In the genomic region with DNA sequence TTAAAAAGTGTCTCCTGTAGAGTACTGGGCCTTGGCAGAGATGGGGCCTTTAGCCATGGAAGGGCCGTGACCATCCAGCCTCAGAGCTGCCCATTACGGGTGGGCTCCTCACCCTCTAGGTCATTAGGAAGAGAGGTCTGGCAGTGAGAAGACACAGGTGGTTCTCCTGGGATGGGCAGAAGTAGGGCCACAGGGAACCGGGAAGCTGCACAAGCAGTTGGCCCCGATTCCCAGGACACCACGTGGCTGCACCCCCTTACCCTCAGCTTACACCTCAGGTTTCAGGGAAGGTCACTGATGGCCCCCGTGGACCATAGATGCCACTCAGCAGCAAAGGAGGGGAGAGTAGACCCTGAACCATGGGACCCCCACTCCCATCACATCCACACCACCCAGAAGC, we compare ENCODE assay signal across 18 cellular contexts. TPM values are rescaled to one million over a fixed set of nuclear protein-coding genes. Genes with fewer than 3 reads are reported as not detected.
"Had no signal": no experiment of that assay in that cellular context is flagged by ENCODE, and none has a peak within 500 bp of the region (broad histone marks: within the 10 kb centered on the region; RNA-seq: fewer than 3 reads in every experiment).

No MANE protein-coding gene starts in this region.

- H3K9ac ChIP-seq: SK-N-SH had no signal

- H3K9me3 Mint-ChIP-seq: activated naive CD8-positive, alpha-beta T cell treated with anti-CD3 and anti-CD28 coated beads, Interleukin-2, amount 50 U/mL, for 24 hours; activated T-helper 1 cell treated with anti-CD3 and anti-CD28 coated beads, Interleukin-12 subunit alpha, Interleukin-12 subunit beta, Interleukin-2, Interleukin-4 antibody, amounts not matched to agents 30 ng/mL and 10 ng/mL and 1 ng/mL, durations not matched to agents 14 hours and 24 hours and 36 hours; stimulated activated memory B cell treated with anti-CD40 and anti-IgM and Interleukin-4, amounts not matched to agents 10 μg/mL and 1 μg/mL and 100 μg/mL, for 72 hours; T-cell had no signal

- H3K4me3 Mint-ChIP-seq: activated naive CD8-positive, alpha-beta T cell treated with anti-CD3 and anti-CD28 coated beads, Interleukin-2, amount 50 U/mL, for 24 hours had no signal

- H3K36me3 ChIP-seq: left ventricle myocardium inferior, right lobe of liver, uterus had no signal

- H3K4me1 ChIP-seq: psoas muscle, uterus had no signal

- H3K27ac ChIP-seq: hepatocyte, left ventricle myocardium inferior, psoas muscle, right lobe of liver, uterus had no signal

- H3K27me3 ChIP-seq: right lobe of liver, uterus had no signal

- H3K9me3 ChIP-seq: left ventricle myocardium inferior, psoas muscle, right lobe of liver, SK-N-SH, uterus had no signal

- H3K4me3 ChIP-seq: hepatocyte, left ventricle myocardium inferior, psoas muscle, right lobe of liver, uterus had no signal

- DNase-seq: activated CD4-positive, alpha-beta T cell treated with anti-CD3 and anti-CD28 coated beads for 1 hour; activated CD4-positive, alpha-beta T cell treated with anti-CD3 and anti-CD28 coated beads, Interleukin-2, amount 50 U/mL, for 4 hours; activated naive CD4-positive, alpha-beta T cell; activated naive CD8-positive, alpha-beta T cell treated with anti-CD3 and anti-CD28 coated beads, Interleukin-2, amount 50 U/mL, for 24 hours; left ventricle myocardium inferior; nephron progenitor cell; right lobe of liver; SK-N-SH; T-helper 9 cell had no signal

- H3K36me3 Mint-ChIP-seq: stimulated activated memory B cell treated with anti-CD40 and anti-IgM and Interleukin-4, amounts not matched to agents 10 μg/mL and 1 μg/mL and 100 μg/mL, for 72 hours; T-cell had no signal

- FAIRE-seq: endometrium had no signal

- H3K27ac Mint-ChIP-seq: activated naive CD8-positive, alpha-beta T cell treated with anti-CD3 and anti-CD28 coated beads, Interleukin-2, amount 50 U/mL, for 24 hours; activated T-helper 1 cell treated with anti-CD3 and anti-CD28 coated beads, Interleukin-12 subunit alpha, Interleukin-12 subunit beta, Interleukin-2, Interleukin-4 antibody, amounts not matched to agents 30 ng/mL and 10 ng/mL and 1 ng/mL, durations not matched to agents 14 hours and 24 hours and 36 hours; nephron progenitor cell; stimulated activated memory B cell treated with anti-CD40 and anti-IgM and Interleukin-4, amounts not matched to agents 10 μg/mL and 1 μg/mL and 100 μg/mL, for 72 hours; T-cell had no signal

- ATAC-seq: activated naive CD8-positive, alpha-beta T cell treated with anti-CD3 and anti-CD28 coated beads, Interleukin-2, amount 50 U/mL, for 24 hours; esophagus mucosa; psoas muscle; right lobe of liver; stimulated activated memory B cell treated with anti-CD40 and anti-IgM and Interleukin-4, amounts not matched to agents 10 μg/mL and 1 μg/mL and 100 μg/mL, for 72 hours; T-cell had no signal

RNA-seq across cellular contexts. Expression of gene RAET1G, which starts 1.6 kb away (rescaled TPM):
- total RNA-seq: kidney epithelial cell, right lobe of liver, T-cell had no signal

RNA-seq across cellular contexts. Expression of gene RAET1E, which starts 23.4 kb away (rescaled TPM):
- total RNA-seq: activated T-helper 1 cell treated with anti-CD3 and anti-CD28 coated beads, Interleukin-12 subunit alpha, Interleukin-12 subunit beta, Interleukin-2, Interleukin-4 antibody, amounts not matched to agents 30 ng/mL and 10 ng/mL and 1 ng/mL, durations not matched to agents 14 hours and 24 hours and 36 hours; hepatocyte; kidney epithelial cell; right lobe of liver; T-cell had no signal
- polyA plus RNA-seq: hepatocyte had no signal

RNA-seq across cellular contexts. Expression of gene ULBP1, which starts 42.4 kb away (rescaled TPM):
- total RNA-seq: uterus had no signal
